Comparison of ENCODE assay signal across 18 cellular contexts in genomic region chr5:82985763-82986162, GRCh38.
"Had no signal": no experiment of that assay in that cellular context is flagged by ENCODE, and none has a peak within 500 bp of the region (broad histone marks: within the 10 kb centered on the region; RNA-seq: fewer than 3 reads in every experiment).

No MANE protein-coding gene starts in this region.

- H3K36me3 ChIP-seq: heart left ventricle, neutrophil, tibial artery, uterus had no signal

- H3K27me3 Mint-ChIP-seq: activated naive CD8-positive, alpha-beta T cell treated with anti-CD3 and anti-CD28 coated beads, Interleukin-2, amount 50 U/mL, for 24 hours had no signal

- H3K4me3 Mint-ChIP-seq: activated naive CD8-positive, alpha-beta T cell treated with anti-CD3 and anti-CD28 coated beads, Interleukin-2, amount 50 U/mL, for 24 hours; effector memory CD8-positive, alpha-beta T cell; immature natural killer cell; stimulated activated naive B cell treated with anti-CD40 and anti-IgM and Interleukin-4, amounts not matched to agents 10 μg/mL and 1 μg/mL and 100 μg/mL, for 72 hours had no signal

- H3K4me1 ChIP-seq: heart left ventricle, parathyroid adenoma, tibial artery, uterus had no signal

- FAIRE-seq: frontal cortex had no signal

- H3K4me1 Mint-ChIP-seq: activated naive CD8-positive, alpha-beta T cell treated with anti-CD3 and anti-CD28 coated beads, Interleukin-2, amount 50 U/mL, for 24 hours; immature natural killer cell had no signal

- H3K9ac ChIP-seq: parathyroid adenoma had no signal

- H3K27ac ChIP-seq: epithelial cell of prostate, heart left ventricle, neutrophil, parathyroid adenoma, tibial artery, uterus had no signal

- H3K27me3 ChIP-seq: heart left ventricle, neutrophil, tibial artery, uterus had no signal

- ATAC-seq: activated naive CD8-positive, alpha-beta T cell treated with anti-CD3 and anti-CD28 coated beads, Interleukin-2, amount 50 U/mL, for 24 hours; effector memory CD8-positive, alpha-beta T cell; heart left ventricle; stimulated activated naive B cell treated with anti-CD40 and anti-IgM and Interleukin-4, amounts not matched to agents 10 μg/mL and 1 μg/mL and 100 μg/mL, for 72 hours had no signal

- H3K27ac Mint-ChIP-seq: activated naive CD8-positive, alpha-beta T cell treated with anti-CD3 and anti-CD28 coated beads, Interleukin-2, amount 50 U/mL, for 24 hours; effector memory CD8-positive, alpha-beta T cell; immature natural killer cell; stimulated activated naive B cell treated with anti-CD40 and anti-IgM and Interleukin-4, amounts not matched to agents 10 μg/mL and 1 μg/mL and 100 μg/mL, for 72 hours had no signal

- H3K9me3 Mint-ChIP-seq: activated naive CD8-positive, alpha-beta T cell treated with anti-CD3 and anti-CD28 coated beads, Interleukin-2, amount 50 U/mL, for 24 hours; effector memory CD8-positive, alpha-beta T cell had no signal

- DNase-seq: activated CD4-positive, alpha-beta T cell treated with anti-CD3 and anti-CD28 coated beads for 1 hour; activated CD4-positive, alpha-beta T cell treated with anti-CD3 and anti-CD28 coated beads, Interleukin-2, amount 50 U/mL, for 4 hours; activated naive CD4-positive, alpha-beta T cell treated with Interleukin-2 at 50 U/mL for 16 hours; activated naive CD8-positive, alpha-beta T cell treated with anti-CD3 and anti-CD28 coated beads, Interleukin-2, amount 50 U/mL, for 24 hours; activated T-cell treated with anti-CD3 and anti-CD28 coated beads for 4 hours; aorta; dermis blood vessel endothelial cell; effector memory CD8-positive, alpha-beta T cell; heart left ventricle; immature natural killer cell; stimulated activated CD4-positive, alpha-beta T cell treated with anti-CD3 and anti-CD28 coated beads, Interleukin-2, amount 100 ng/mL, for 48 hours; stimulated activated naive B cell treated with anti-CD40 and anti-IgM and Interleukin-4, amounts not matched to agents 10 μg/mL and 1 μg/mL and 100 μg/mL, for 72 hours; tibial artery; uterus had no signal

- H3K4me3 ChIP-seq: heart left ventricle, tibial artery, uterus had no signal

- H3K36me3 Mint-ChIP-seq: immature natural killer cell; stimulated activated naive B cell treated with anti-CD40 and anti-IgM and Interleukin-4, amounts not matched to agents 10 μg/mL and 1 μg/mL and 100 μg/mL, for 72 hours had no signal

- H3K9me3 ChIP-seq: neutrophil, tibial artery, uterus had no signal

- H2AFZ ChIP-seq: parathyroid adenoma had no signal

- H3K79me2 ChIP-seq: parathyroid adenoma had no signal
